Comparison of ENCODE assay signal across 9 cellular contexts in the genomic region with DNA sequence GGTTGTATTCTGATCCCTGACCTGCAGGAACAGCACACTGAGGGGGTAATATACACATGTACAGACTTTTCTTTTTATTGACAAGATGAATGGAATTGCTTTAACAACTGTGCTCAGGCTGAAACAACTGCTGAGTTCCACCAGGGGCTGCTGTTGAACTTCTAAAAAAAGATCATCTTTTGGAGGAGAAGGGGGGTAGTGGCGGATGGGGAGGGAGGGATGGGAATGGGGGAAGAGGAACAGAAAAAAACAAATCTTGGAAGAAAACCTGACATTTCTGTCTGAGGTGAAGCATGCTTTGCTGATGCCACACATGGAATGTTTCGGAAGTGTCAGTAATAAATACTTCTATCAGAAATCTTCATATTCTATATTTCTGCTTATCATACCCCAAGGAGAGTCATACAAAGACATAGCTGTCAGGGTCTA.
DNase-seq lines count a peak whose midpoint lies in the region; ATAC-seq, FAIRE-seq and TF ChIP-seq lines count a peak whose summit lies in the region.
"Had no signal": no experiment of that assay in that cellular context is flagged by ENCODE, and none has a peak within 500 bp of the region (broad histone marks: within the 10 kb centered on the region; RNA-seq: fewer than 3 reads in every experiment).

No MANE protein-coding gene starts in this region.

- H3K9me3 Mint-ChIP-seq in mesothelial cell of epicardium = no peaks in the 10 kb centered on the region

- no peak overlapping the region for H3K4me3 Mint-ChIP-seq in mesothelial cell of epicardium

- peaks cover 16% of the 10 kb centered on the region for H3K4me1 Mint-ChIP-seq in mesothelial cell of epicardium

- no peak for ATAC-seq in GM21381 (IDR thresholded peaks at IDR 0.05; ENCODE audit: unreplicated experiment)

- TF ChIP-seq CTCF in choroid plexus epithelial cell (conservative IDR thresholded peaks at IDR 0.05; ENCODE audit: low read depth, low read length) (peak; percentile 79), mesothelial cell of epicardium (IDR thresholded peaks at IDR 0.05; ENCODE audit: unreplicated experiment) (peak; percentile 57)

- H3K36me3 Mint-ChIP-seq in mesothelial cell of epicardium = no peaks in the 10 kb centered on the region

- H3K27ac Mint-ChIP-seq in mesothelial cell of epicardium = no peak overlapping the region

- no peak for TF ChIP-seq POLR2A in GM12892 (IDR thresholded peaks at IDR 0.05; ENCODE audit: low read depth, low read length)

- no peak overlapping the region for H3K4me3 ChIP-seq in choroid plexus epithelial cell (ENCODE audit: low read depth, low read length)
- H3K4me3 ChIP-seq: BLaER1 treated with 17β-estradiol and CSF1 and Interleukin-3, amounts not matched to agents 10 nM and 100 nM had no signal

- peaks cover 6% of the 10 kb centered on the region for H3K27me3 Mint-ChIP-seq in mesothelial cell of epicardium (ENCODE audit: low read depth)

- peak; percentile 64 to 69 for DNase-seq in NCI-H2081 (lab: John Stamatoyannopoulos, UW)
- no peak for DNase-seq in NCI-H2081 treated with DMSO at 0.1 percent for 48 hours (lab: John Stamatoyannopoulos, UW)
- DNase-seq in NCI-H446 (lab: John Stamatoyannopoulos, UW) = peak; percentile 56 to 86
- DNase-seq in choroid plexus epithelial cell (ENCODE audit: low read depth) = peak; percentile 61
- DNase-seq in mesothelial cell of epicardium (ENCODE audit: low spot score in 2 of 2, unreplicated experiment in 2 of 2) = no peak
- no peak for DNase-seq in GM12892 (ENCODE audit: insufficient read length)
- DNase-seq in GM19238 (ENCODE audit: insufficient read length, low spot score) = no peak

- no peak for FAIRE-seq in GM12892 (lab: Jason Lieb, UNC)

Comparison
In these comparisons a context has a peak if more than half of its experiments do, and no peak if none do; other contexts are left out.
1. DNase-seq: peak in NCI-H2081 (2 of 2), NCI-H446 (2 of 2) and choroid plexus epithelial cell (single experiment); none in NCI-H2081 treated with DMSO at 0.1 percent for 48 hours (single experiment), mesothelial cell of epicardium (0 of 2), GM12892 (single experiment) and GM19238 (single experiment).